Comparison of ENCODE assay signal across 1 cellular context in genomic region chr1:70509996-70510876, GRCh38.
TF ChIP-seq lines count a peak whose summit lies in the region.

No MANE protein-coding gene starts in this region.

TF ChIP-seq in endothelial cell of umbilical vein, 7 proteins besides CTCF, POLR2A, EP300 and RAD21:
- TF ChIP-seq JUN (IDR thresholded peaks at IDR 0.05; ENCODE audit: borderline replicate concordance, insufficient read depth, insufficient read length, low read depth) (peak; percentile 63), GATA2 (IDR thresholded peaks at IDR 0.05; ENCODE audit: insufficient read depth, insufficient read length, low read depth, low read length) (no peak), EZH2 (IDR thresholded peaks at IDR 0.05; ENCODE audit: borderline replicate concordance, low read depth, low read length, severe bottlenecking) (no peak), MAX (IDR thresholded peaks at IDR 0.05; ENCODE audit: insufficient read depth, insufficient read length) (no peak), POLR2AphosphoS5 (IDR thresholded peaks at IDR 0.05; ENCODE audit: insufficient read depth, low read depth, low read length) (no peak), FOS (IDR thresholded peaks at IDR 0.05; ENCODE audit: borderline replicate concordance, insufficient read depth, low read length) (peak; percentile 56)
